Comparison of ENCODE assay signal across 1 cellular context in genomic region chr1:31764307-31765040, GRCh38.
TF ChIP-seq lines count a peak whose summit lies in the region.

Gene ADGRB2, minus strand, starts transcription at chr1:31764340. Its CDS starts 7,119 bp downstream, at chr1:31757221.

TF ChIP-seq in HEK293, 187 proteins besides CTCF, POLR2A, EP300 and RAD21 (continued from another document and continues in another):
- TF ChIP-seq ZNF670 (tag by site-specific recombination; IDR thresholded peaks at IDR 0.05; ENCODE audit: low read depth) (no peak), ZNF311 (tag by site-specific recombination; IDR thresholded peaks at IDR 0.05; ENCODE audit: borderline replicate concordance) (no peak), REPIN1 (tag by site-specific recombination; IDR thresholded peaks at IDR 0.05; ENCODE audit: low read depth) (no peak), ZBTB8A (tag by site-specific recombination; IDR thresholded peaks at IDR 0.05) (peak; percentile 78), PRDM10 (tag by site-specific recombination; IDR thresholded peaks at IDR 0.05) (peak; percentile 26; the same call in 1 of the 2 replicates), ZSCAN23 (tag by site-specific recombination; IDR thresholded peaks at IDR 0.05) (no peak), ZNF776 (tag by site-specific recombination; IDR thresholded peaks at IDR 0.05; ENCODE audit: borderline replicate concordance) (no peak), PATZ1 (tag by site-specific recombination; IDR thresholded peaks at IDR 0.05) (0 out of 2 replicates have a peak, but pooled peaks have one; percentile 24), ZNF341 (tag by site-specific recombination; IDR thresholded peaks at IDR 0.05; ENCODE audit: low read depth) (peak; percentile 62; the same call in 1 of the 2 replicates), YY1 (tag by site-specific recombination; IDR thresholded peaks at IDR 0.05) (0 out of 2 replicates have a peak, but pooled peaks have one; percentile 18), ZNF138 (tag by site-specific recombination; IDR thresholded peaks at IDR 0.05; ENCODE audit: borderline replicate concordance) (no peak), ZNF473 (tag by site-specific recombination; IDR thresholded peaks at IDR 0.05) (no peak), ZNF626 (tag by site-specific recombination; IDR thresholded peaks at IDR 0.05) (no peak), ZFP69B (tag by site-specific recombination; IDR thresholded peaks at IDR 0.05) (peak; percentile 92), ZNF521 (tag by site-specific recombination; IDR thresholded peaks at IDR 0.05) (no peak), ZNF426 (tag by site-specific recombination; IDR thresholded peaks at IDR 0.05) (no peak), ZNF558 (tag by site-specific recombination; IDR thresholded peaks at IDR 0.05) (no peak), EGR2 (tag by site-specific recombination; IDR thresholded peaks at IDR 0.05; ENCODE audit: low read depth) (0 out of 2 replicates have a peak, but pooled peaks have one; percentile 16), ZNF37A (tag by site-specific recombination; IDR thresholded peaks at IDR 0.05) (no peak), ZNF157 (tag by site-specific recombination; IDR thresholded peaks at IDR 0.05) (no peak), ZNF76 (tag by site-specific recombination; IDR thresholded peaks at IDR 0.05; ENCODE audit: borderline replicate concordance, low read depth) (peak; percentile 20; the same call in 1 of the 2 replicates), ZNF114 (tag by site-specific recombination; IDR thresholded peaks at IDR 0.05) (no peak), GLIS2 (tag by site-specific recombination; IDR thresholded peaks at IDR 0.05) (peak; percentile 24; the same call in 1 of the 2 replicates), ZBTB17 (tag by site-specific recombination; IDR thresholded peaks at IDR 0.05) (peak; percentile 6; the same call in 1 of the 2 replicates), ZEB2 (tag by site-specific recombination; IDR thresholded peaks at IDR 0.05) (0 out of 2 replicates have a peak, but pooled peaks have one; percentile 55), ZNF302 (tag by site-specific recombination; IDR thresholded peaks at IDR 0.05; ENCODE audit: low read depth) (no peak), ZNF23 (tag by site-specific recombination; IDR thresholded peaks at IDR 0.05; ENCODE audit: borderline replicate concordance) (no peak), TRIM28 (IDR thresholded peaks at IDR 0.05; ENCODE audit: borderline replicate concordance, low read length) (no peak), ZNF366 (tag by site-specific recombination; conservative IDR thresholded peaks at IDR 0.05) (no peak), ZNF600 (tag by site-specific recombination; IDR thresholded peaks at IDR 0.05) (peak; percentile 33; the same call in 1 of the 2 replicates), ZNF561 (tag by site-specific recombination; IDR thresholded peaks at IDR 0.05; ENCODE audit: borderline replicate concordance) (0 out of 2 replicates have a peak, but pooled peaks have one; percentile 16), ZBTB20 (tag by site-specific recombination; IDR thresholded peaks at IDR 0.05) (peak; percentile 97), ZNF777 (tag by site-specific recombination; IDR thresholded peaks at IDR 0.05; ENCODE audit: borderline replicate concordance) (no peak), ZNF660 (tag by site-specific recombination; IDR thresholded peaks at IDR 0.05) (no peak), ZNF221 (tag by site-specific recombination; IDR thresholded peaks at IDR 0.05; ENCODE audit: borderline replicate concordance) (no peak), ZNF239 (tag by site-specific recombination; IDR thresholded peaks at IDR 0.05) (no peak), SP2 (tag by site-specific recombination; IDR thresholded peaks at IDR 0.05) (no peak), SP3 (tag by site-specific recombination; IDR thresholded peaks at IDR 0.05) (no peak), SCRT1 (tag by site-specific recombination; IDR thresholded peaks at IDR 0.05; ENCODE audit: borderline replicate concordance) (no peak), ZNF354C (tag by site-specific recombination; IDR thresholded peaks at IDR 0.05; ENCODE audit: borderline replicate concordance, low read depth) (no peak), ZNF792 (tag by site-specific recombination; IDR thresholded peaks at IDR 0.05) (peak; percentile 98), ZNF132 (tag by site-specific recombination; IDR thresholded peaks at IDR 0.05; ENCODE audit: borderline replicate concordance) (no peak), ZNF140 (tag by site-specific recombination; IDR thresholded peaks at IDR 0.05) (no peak), ZNF623 (tag by site-specific recombination; IDR thresholded peaks at IDR 0.05) (no peak), ZBTB7A (tag by site-specific recombination; IDR thresholded peaks at IDR 0.05; ENCODE audit: low read depth) (0 out of 2 replicates have a peak, but pooled peaks have one; percentile 15), ELK4 (IDR thresholded peaks at IDR 0.05; ENCODE audit: borderline replicate concordance, low read depth, low read length) (no peak), WT1 (tag by site-specific recombination; IDR thresholded peaks at IDR 0.05) (no peak), ZXDB (tag by site-specific recombination; IDR thresholded peaks at IDR 0.05) (no peak), HOXD13 (CRISPR knock-in tag; IDR thresholded peaks at IDR 0.05; ENCODE audit: borderline replicate concordance) (no peak), KLF8 (tag by site-specific recombination; IDR thresholded peaks at IDR 0.05) (0 out of 2 replicates have a peak, but pooled peaks have one; percentile 19)
- TF ChIP-seq, protein P1, sequence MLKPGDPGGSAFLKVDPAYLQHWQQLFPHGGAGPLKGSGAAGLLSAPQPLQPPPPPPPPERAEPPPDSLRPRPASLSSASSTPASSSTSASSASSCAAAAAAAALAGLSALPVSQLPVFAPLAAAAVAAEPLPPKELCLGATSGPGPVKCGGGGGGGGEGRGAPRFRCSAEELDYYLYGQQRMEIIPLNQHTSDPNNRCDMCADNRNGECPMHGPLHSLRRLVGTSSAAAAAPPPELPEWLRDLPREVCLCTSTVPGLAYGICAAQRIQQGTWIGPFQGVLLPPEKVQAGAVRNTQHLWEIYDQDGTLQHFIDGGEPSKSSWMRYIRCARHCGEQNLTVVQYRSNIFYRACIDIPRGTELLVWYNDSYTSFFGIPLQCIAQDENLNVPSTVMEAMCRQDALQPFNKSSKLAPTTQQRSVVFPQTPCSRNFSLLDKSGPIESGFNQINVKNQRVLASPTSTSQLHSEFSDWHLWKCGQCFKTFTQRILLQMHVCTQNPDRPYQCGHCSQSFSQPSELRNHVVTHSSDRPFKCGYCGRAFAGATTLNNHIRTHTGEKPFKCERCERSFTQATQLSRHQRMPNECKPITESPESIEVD (tag by site-specific recombination; IDR thresholded peaks at IDR 0.05), result no peak
- TF ChIP-seq, protein P2, sequence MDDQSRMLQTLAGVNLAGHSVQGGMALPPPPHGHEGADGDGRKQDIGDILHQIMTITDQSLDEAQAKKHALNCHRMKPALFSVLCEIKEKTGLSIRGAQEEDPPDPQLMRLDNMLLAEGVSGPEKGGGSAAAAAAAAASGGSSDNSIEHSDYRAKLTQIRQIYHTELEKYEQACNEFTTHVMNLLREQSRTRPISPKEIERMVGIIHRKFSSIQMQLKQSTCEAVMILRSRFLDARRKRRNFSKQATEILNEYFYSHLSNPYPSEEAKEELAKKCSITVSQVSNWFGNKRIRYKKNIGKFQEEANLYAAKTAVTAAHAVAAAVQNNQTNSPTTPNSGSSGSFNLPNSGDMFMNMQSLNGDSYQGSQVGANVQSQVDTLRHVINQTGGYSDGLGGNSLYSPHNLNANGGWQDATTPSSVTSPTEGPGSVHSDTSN (CRISPR knock-in tag; IDR thresholded peaks at IDR 0.05), result 0 out of 2 replicates have a peak, but pooled peaks have one; percentile 1
- TF ChIP-seq, protein P3, sequence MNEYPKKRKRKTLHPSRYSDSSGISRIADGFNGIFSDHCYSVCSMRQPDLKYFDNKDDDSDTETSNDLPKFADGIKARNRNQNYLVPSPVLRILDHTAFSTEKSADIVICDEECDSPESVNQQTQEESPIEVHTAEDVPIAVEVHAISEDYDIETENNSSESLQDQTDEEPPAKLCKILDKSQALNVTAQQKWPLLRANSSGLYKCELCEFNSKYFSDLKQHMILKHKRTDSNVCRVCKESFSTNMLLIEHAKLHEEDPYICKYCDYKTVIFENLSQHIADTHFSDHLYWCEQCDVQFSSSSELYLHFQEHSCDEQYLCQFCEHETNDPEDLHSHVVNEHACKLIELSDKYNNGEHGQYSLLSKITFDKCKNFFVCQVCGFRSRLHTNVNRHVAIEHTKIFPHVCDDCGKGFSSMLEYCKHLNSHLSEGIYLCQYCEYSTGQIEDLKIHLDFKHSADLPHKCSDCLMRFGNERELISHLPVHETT (tag by site-specific recombination; IDR thresholded peaks at IDR 0.05), result no peak
- TF ChIP-seq, protein P4, sequence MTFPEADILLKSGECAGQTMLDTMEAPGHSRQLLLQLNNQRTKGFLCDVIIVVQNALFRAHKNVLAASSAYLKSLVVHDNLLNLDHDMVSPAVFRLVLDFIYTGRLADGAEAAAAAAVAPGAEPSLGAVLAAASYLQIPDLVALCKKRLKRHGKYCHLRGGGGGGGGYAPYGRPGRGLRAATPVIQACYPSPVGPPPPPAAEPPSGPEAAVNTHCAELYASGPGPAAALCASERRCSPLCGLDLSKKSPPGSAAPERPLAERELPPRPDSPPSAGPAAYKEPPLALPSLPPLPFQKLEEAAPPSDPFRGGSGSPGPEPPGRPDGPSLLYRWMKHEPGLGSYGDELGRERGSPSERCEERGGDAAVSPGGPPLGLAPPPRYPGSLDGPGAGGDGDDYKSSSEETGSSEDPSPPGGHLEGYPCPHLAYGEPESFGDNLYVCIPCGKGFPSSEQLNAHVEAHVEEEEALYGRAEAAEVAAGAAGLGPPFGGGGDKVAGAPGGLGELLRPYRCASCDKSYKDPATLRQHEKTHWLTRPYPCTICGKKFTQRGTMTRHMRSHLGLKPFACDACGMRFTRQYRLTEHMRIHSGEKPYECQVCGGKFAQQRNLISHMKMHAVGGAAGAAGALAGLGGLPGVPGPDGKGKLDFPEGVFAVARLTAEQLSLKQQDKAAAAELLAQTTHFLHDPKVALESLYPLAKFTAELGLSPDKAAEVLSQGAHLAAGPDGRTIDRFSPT (tag by site-specific recombination; IDR thresholded peaks at IDR 0.05), result peak; percentile 41
- TF ChIP-seq, protein P5, sequence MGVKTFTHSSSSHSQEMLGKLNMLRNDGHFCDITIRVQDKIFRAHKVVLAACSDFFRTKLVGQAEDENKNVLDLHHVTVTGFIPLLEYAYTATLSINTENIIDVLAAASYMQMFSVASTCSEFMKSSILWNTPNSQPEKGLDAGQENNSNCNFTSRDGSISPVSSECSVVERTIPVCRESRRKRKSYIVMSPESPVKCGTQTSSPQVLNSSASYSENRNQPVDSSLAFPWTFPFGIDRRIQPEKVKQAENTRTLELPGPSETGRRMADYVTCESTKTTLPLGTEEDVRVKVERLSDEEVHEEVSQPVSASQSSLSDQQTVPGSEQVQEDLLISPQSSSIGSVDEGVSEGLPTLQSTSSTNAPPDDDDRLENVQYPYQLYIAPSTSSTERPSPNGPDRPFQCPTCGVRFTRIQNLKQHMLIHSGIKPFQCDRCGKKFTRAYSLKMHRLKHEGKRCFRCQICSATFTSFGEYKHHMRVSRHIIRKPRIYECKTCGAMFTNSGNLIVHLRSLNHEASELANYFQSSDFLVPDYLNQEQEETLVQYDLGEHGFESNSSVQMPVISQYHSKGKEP (tag by site-specific recombination; IDR thresholded peaks at IDR 0.05), result peak; percentile 88
